12 cellular contexts compared by ENCODE assay signal in genomic region chr2:159065313-159065712, GRCh38.
DNase-seq lines count a peak whose midpoint lies in the region; ATAC-seq and TF ChIP-seq lines count a peak whose summit lies in the region.
"Had no signal": no experiment of that assay in that cellular context is flagged by ENCODE, and none has a peak within 500 bp of the region (broad histone marks: within the 10 kb centered on the region; RNA-seq: fewer than 3 reads in every experiment).

No MANE protein-coding gene starts in this region.

- ATAC-seq in GM18907 (IDR thresholded peaks at IDR 0.05; ENCODE audit: unreplicated experiment) (no peak), GM18867 (IDR thresholded peaks at IDR 0.05; ENCODE audit: unreplicated experiment) (no peak)

- H3K27ac ChIP-seq in HEK293 (ENCODE audit: extremely low read depth, low read depth, low read length) (peak overlapping the region; percentile 79), sigmoid colon (peak overlapping the region; percentile 49 to 71 (median 70))
- H3K27ac ChIP-seq: testis had no signal

- TF ChIP-seq CTCF in HEK293 (tag by site-specific recombination; IDR thresholded peaks at IDR 0.05) = no peak
- no peak for TF ChIP-seq CTCF in sigmoid colon (IDR thresholded peaks at IDR 0.05)

- no peak for TF ChIP-seq EP300 in sigmoid colon (IDR thresholded peaks at IDR 0.05)

- intact Hi-C loops in sigmoid colon (cut with DNase I) = no loop called here

- H3K36me3 ChIP-seq in HEK293 (ENCODE audit: control insufficient read depth in 2 of 2, insufficient read depth in 1 of 2, low read length in 2 of 2) (peaks cover 1 to 5% of the 10 kb centered on the region in 2 experiments; a peak in 2 of 3 replicates), adipocyte (ENCODE audit: control insufficient read depth, insufficient read depth, low read length, severe bottlenecking) (peaks cover 7% of the 10 kb centered on the region), sigmoid colon (no peaks in the 10 kb centered on the region)

- WGBS in sigmoid colon, 2 donors = 14 to 72% methylated on average over 1 of the region's 1 CpG

- CTCF ChIA-PET in HEK293 (lab: Yijun Ruan, JAX) = interaction anchor here (0.5 to 2.1 kb wide), 3 partner anchors 54 to 167 kb away, joined by 3 to 6 read pairs (median 3); no protein-coding TSS in a partner anchor

- H3K9me3 ChIP-seq in HEK293 (ENCODE audit: control insufficient read depth, insufficient read depth, low read depth, low read length) (no peaks in the 10 kb centered on the region), adipocyte (ENCODE audit: control insufficient read depth, low read length) (no peaks in the 10 kb centered on the region), sigmoid colon (no peaks in the 10 kb centered on the region)
- H3K9me3 ChIP-seq: MG63, testis had no signal

- H3K4me1 ChIP-seq in HEK293 (ENCODE audit: control insufficient read depth, insufficient read depth, low read length) (peaks cover 22% of the 10 kb centered on the region), adipocyte (ENCODE audit: control insufficient read depth, insufficient read depth, low read length) (peaks cover 34% of the 10 kb centered on the region), sigmoid colon (peaks cover 0 to 57% (median 52%) of the 10 kb centered on the region in 4 donors)

- H3K27me3 ChIP-seq in adipocyte (replicated peaks; ENCODE audit: control insufficient read depth, insufficient read depth, low read length) (no peaks in the 10 kb centered on the region), sigmoid colon (no peaks in the 10 kb centered on the region)
- H3K27me3 ChIP-seq: MG63, testis had no signal

- TF ChIP-seq POLR2A in sigmoid colon (IDR thresholded peaks at IDR 0.05) = no peak

- H3K9ac ChIP-seq in adipocyte (ENCODE audit: low read length) = no peak overlapping the region

- POLR2A ChIA-PET in HEK293 (lab: Yijun Ruan, JAX) = interaction anchor here (0.9 to 1.0 kb wide), 2 partner anchors 97 to 111 kb away, joined by 3 read pairs; no protein-coding TSS in a partner anchor

- no peak overlapping the region for H3K4me3 ChIP-seq in HEK293 (ENCODE audit: low read depth, low read length)
- H3K4me3 ChIP-seq in adipocyte (ENCODE audit: low read length) = no peak overlapping the region
- H3K4me3 ChIP-seq in sigmoid colon = no peak overlapping the region
- H3K4me3 ChIP-seq: MG63, testis had no signal

- DNase-seq in adipocyte (ENCODE audit: low read depth) (peak; percentile 63), fibroblast of gingiva (ENCODE audit: low read depth) (peak; percentile 26), sigmoid colon (no peak), SKM-1 (lab: John Stamatoyannopoulos, UW; ENCODE audit: unreplicated experiment) (no peak), putamen (ENCODE audit: low spot score) (no peak)
- DNase-seq: activated CD4-positive, alpha-beta memory T cell treated with anti-CD3 and anti-CD28 coated beads for 36 hours; MG63; NCI-H2171; testis had no signal

TF ChIP-seq in HEK293, 187 proteins besides CTCF, POLR2A, EP300 and RAD21:
- TF ChIP-seq OSR2 (tag by site-specific recombination; IDR thresholded peaks at IDR 0.05) = peak; percentile 45; the same call in 1 of the 2 replicates
- TF ChIP-seq ZNF561 (tag by site-specific recombination; IDR thresholded peaks at IDR 0.05; ENCODE audit: borderline replicate concordance) = no peak
- no peak for TF ChIP-seq KLF16 (tag by site-specific recombination; IDR thresholded peaks at IDR 0.05)
- peak; percentile 58 for TF ChIP-seq PRDM6 (tag by site-specific recombination; IDR thresholded peaks at IDR 0.05)
- no peak for TF ChIP-seq ZNF280C (tag by site-specific recombination; IDR thresholded peaks at IDR 0.05)

Comparison
In these comparisons a context has a peak if more than half of its experiments do, and no peak if none do; other contexts are left out.
1. DNase-seq: peak in adipocyte (single experiment) and fibroblast of gingiva (single experiment); none in sigmoid colon (single experiment), SKM-1 (single experiment) and putamen (single experiment).